In genomic region chr12:102702447-102703114, GRCh38 we compare ENCODE assay signal across 8 cellular contexts.
DNase-seq lines count a peak whose midpoint lies in the region; ATAC-seq and TF ChIP-seq lines count a peak whose summit lies in the region.

No MANE protein-coding gene starts in this region.

- intact Hi-C loops in body of pancreas (cut with DNase I), result no loop called here

- H3K27ac ChIP-seq in body of pancreas, result no peak overlapping the region

- H3K36me3 ChIP-seq in body of pancreas (replicated peaks in 1 of 2; ENCODE audit: insufficient read depth in 1 of 2, low read depth in 2 of 2), result no peaks in the 10 kb centered on the region

- CTCF ChIA-PET in HEK293T (lab: Yijun Ruan, JAX), result no interaction called here

- H3K4me3 ChIP-seq in body of pancreas, result no peak overlapping the region

- H3K27me3 ChIP-seq in body of pancreas, result no peaks in the 10 kb centered on the region

- POLR2A ChIA-PET in HEK293T (lab: Yijun Ruan, JAX), result no interaction called here

- TF ChIP-seq CTCF in body of pancreas (IDR thresholded peaks at IDR 0.05), result peak; percentile 33 to 77 (median 63)

- no peak for TF ChIP-seq POLR2A in body of pancreas (IDR thresholded peaks at IDR 0.05)

- ATAC-seq in body of pancreas, result peak; percentile 52
- ATAC-seq in HG02970 (IDR thresholded peaks at IDR 0.05; ENCODE audit: low FRiP score, unreplicated experiment), result no peak

- 36 to 42% methylated on average over 6 of the region's 6 CpGs for WGBS in body of pancreas, 2 donors

- H3K9me3 ChIP-seq in body of pancreas, result no peaks in the 10 kb centered on the region

- peak; percentile 9 for DNase-seq in activated naive CD4-positive, alpha-beta T cell treated with Interleukin-2 at 50 U/mL for 16 hours
- DNase-seq in activated naive CD4-positive, alpha-beta T cell (lab: John Stamatoyannopoulos, UW), result no peak
- DNase-seq in HEK293T (ENCODE audit: extremely low spot score), result peak; percentile 35
- peak; percentile 75 for DNase-seq in NCI-H82 (lab: John Stamatoyannopoulos, UW)
- peak; percentile 53 to 70 (median 64) for DNase-seq in body of pancreas
- peak; percentile 61 for DNase-seq in kidney tubule cell (ENCODE audit: low spot score)
- peak; percentile 68 for DNase-seq in superior temporal gyrus (ENCODE audit: extremely low spot score)

- H3K4me1 ChIP-seq in body of pancreas, result no peaks in the 10 kb centered on the region

TF ChIP-seq in HEK293T, 16 proteins besides CTCF, POLR2A, EP300 and RAD21:
- TF ChIP-seq BHLHE40 (IDR thresholded peaks at IDR 0.05; ENCODE audit: borderline replicate concordance) (no peak), CTBP1 (IDR thresholded peaks at IDR 0.05; ENCODE audit: borderline replicate concordance) (no peak), PKNOX1 (IDR thresholded peaks at IDR 0.05) (no peak), ZNF384 (IDR thresholded peaks at IDR 0.05) (no peak), ELF4 (IDR thresholded peaks at IDR 0.05) (no peak), TARDBP (IDR thresholded peaks at IDR 0.05) (no peak), NFRKB (IDR thresholded peaks at IDR 0.05) (no peak), HDGF (IDR thresholded peaks at IDR 0.05; ENCODE audit: borderline replicate concordance) (no peak), FOXA1 (IDR thresholded peaks at IDR 0.05) (no peak), SP1 (IDR thresholded peaks at IDR 0.05) (no peak)
TF ChIP-seq in HEK293T: peak in this region for 0.

Comparison
In these comparisons a context has a peak if more than half of its experiments do, and no peak if none do; other contexts are left out.
1. DNase-seq: peak in activated naive CD4-positive, alpha-beta T cell treated with Interleukin-2 at 50 U/mL for 16 hours (single experiment), HEK293T (single experiment), NCI-H82 (single experiment), body of pancreas (4 of 4), kidney tubule cell (single experiment) and superior temporal gyrus (single experiment); none in activated naive CD4-positive, alpha-beta T cell (0 of 4).